Comparison of ENCODE assay signal across 14 cellular contexts in genomic region chr15:100204211-100204610, GRCh38.
DNase-seq lines count a peak whose midpoint lies in the region; ATAC-seq and TF ChIP-seq lines count a peak whose summit lies in the region.
"Had no signal": no experiment of that assay in that cellular context is flagged by ENCODE, and none has a peak within 500 bp of the region (broad histone marks: within the 10 kb centered on the region; RNA-seq: fewer than 3 reads in every experiment).

No MANE protein-coding gene starts in this region.

- H3K36me3 ChIP-seq in RWPE2 (ENCODE audit: low read depth) (no peaks in the 10 kb centered on the region), psoas muscle (ENCODE audit: insufficient read depth in 1 of 2, low read depth in 1 of 2) (no peaks in the 10 kb centered on the region)
- H3K36me3 ChIP-seq in effector memory CD4-positive, alpha-beta T cell (ENCODE audit: control insufficient read depth, insufficient read depth, low read length): no peaks in the 10 kb centered on the region
- H3K36me3 ChIP-seq: HAP-1 had no signal

- H3K4me3 ChIP-seq in RWPE2 (ENCODE audit: severe bottlenecking): no peak overlapping the region
- H3K4me3 ChIP-seq in psoas muscle: no peak overlapping the region
- no peak overlapping the region for H3K4me3 ChIP-seq in effector memory CD4-positive, alpha-beta T cell (ENCODE audit: insufficient read depth, low read depth, low read length, poor library complexity, severe bottlenecking)
- H3K4me3 ChIP-seq: HAP-1 had no signal

- H3K9me3 Mint-ChIP-seq in type B pancreatic cell: no peaks in the 10 kb centered on the region

- H3K27me3 ChIP-seq in RWPE2 (ENCODE audit: insufficient read depth, poor library complexity, severe bottlenecking) (no peaks in the 10 kb centered on the region), psoas muscle (ENCODE audit: insufficient read depth in 3 of 3, low read length in 2 of 3) (no peaks in the 10 kb centered on the region)
- H3K27me3 ChIP-seq in effector memory CD4-positive, alpha-beta T cell (replicated peaks; ENCODE audit: control insufficient read depth, insufficient read depth, low read length, poor library complexity, severe bottlenecking): no peaks in the 10 kb centered on the region

- H3K36me3 Mint-ChIP-seq in type B pancreatic cell: peaks cover 6% of the 10 kb centered on the region

- H3K4me3 Mint-ChIP-seq in type B pancreatic cell: no peak overlapping the region
- H3K4me3 Mint-ChIP-seq: CD4-positive, alpha-beta memory T cell had no signal

- TF ChIP-seq CTCF in RWPE2 (IDR thresholded peaks at IDR 0.05; ENCODE audit: poor library complexity, severe bottlenecking): no peak
- TF ChIP-seq CTCF in psoas muscle (IDR thresholded peaks at IDR 0.05): no peak
- TF ChIP-seq CTCF in type B pancreatic cell (conservative IDR thresholded peaks at IDR 0.05): no peak

- H3K27me3 Mint-ChIP-seq in type B pancreatic cell: no peaks in the 10 kb centered on the region
- H3K27me3 Mint-ChIP-seq: CD4-positive, alpha-beta memory T cell had no signal

- H3K9me3 ChIP-seq in RWPE2 (ENCODE audit: severe bottlenecking) (no peaks in the 10 kb centered on the region), psoas muscle (no peaks in the 10 kb centered on the region)
- no peaks in the 10 kb centered on the region for H3K9me3 ChIP-seq in effector memory CD4-positive, alpha-beta T cell (ENCODE audit: control insufficient read depth, low read length)
- H3K9me3 ChIP-seq: HAP-1 had no signal

- H3K4me1 ChIP-seq in RWPE2 (ENCODE audit: insufficient read depth, poor library complexity, severe bottlenecking): no peaks in the 10 kb centered on the region
- peaks cover 23% of the 10 kb centered on the region for H3K4me1 ChIP-seq in psoas muscle
- H3K4me1 ChIP-seq in effector memory CD4-positive, alpha-beta T cell (ENCODE audit: control insufficient read depth, insufficient read depth, low read length, poor library complexity, severe bottlenecking): peaks cover 7% of the 10 kb centered on the region
- H3K4me1 ChIP-seq: HAP-1 had no signal

- ATAC-seq in RWPE2 (ENCODE audit: low read depth): no peak
- ATAC-seq in psoas muscle: peak; percentile 48 to 84 (median 61)

- no peak overlapping the region for H3K27ac ChIP-seq in RWPE2 (ENCODE audit: poor library complexity, severe bottlenecking)
- no peak overlapping the region for H3K27ac ChIP-seq in psoas muscle
- H3K27ac ChIP-seq in effector memory CD4-positive, alpha-beta T cell (ENCODE audit: insufficient read depth, low read length, poor library complexity, severe bottlenecking): no peak overlapping the region

- peak overlapping the region; percentile 69 for H3K27ac Mint-ChIP-seq in type B pancreatic cell
- H3K27ac Mint-ChIP-seq: CD4-positive, alpha-beta memory T cell had no signal

- DNase-seq in RWPE2 (ENCODE audit: low spot score) (peak; percentile 5), psoas muscle (no peak), type B pancreatic cell (ENCODE audit: extremely low spot score, unreplicated experiment) (no peak), NCI-H2029 treated with DMSO at 0.1 percent for 48 hours (lab: John Stamatoyannopoulos, UW) (no peak), NCI-H2107 (lab: John Stamatoyannopoulos, UW) (no peak)
- DNase-seq in effector memory CD4-positive, alpha-beta T cell: no peak
- DNase-seq: C1 segment of cervical spinal cord; Calu3; CD4-positive, alpha-beta memory T cell; COR-L47; DMS53; DMS79 treated with DMSO at 0.1 percent for 48 hours; GOT3 had no signal

- H3K4me1 Mint-ChIP-seq in type B pancreatic cell (ENCODE audit: unreplicated experiment): peaks cover 35% of the 10 kb centered on the region

- intact Hi-C loops in psoas muscle (cut with DNase I): no loop called here

- 38 to 45% (median 44%) methylated on average over 1 of the region's 1 CpG for WGBS in psoas muscle, 3 donors
